Comparison of ENCODE assay signal across 8 cellular contexts in genomic region chr15:98536976-98537375, GRCh38.
"Had no signal": no experiment of that assay in that cellular context is flagged by ENCODE, and none has a peak within 500 bp of the region (broad histone marks: within the 10 kb centered on the region; RNA-seq: fewer than 3 reads in every experiment).

No MANE protein-coding gene starts in this region.

- H3K4me3 ChIP-seq: GM12878 had no signal

- DNase-seq: GDM1, GF-D8 had no signal

- FAIRE-seq: G401.6, GM12878, GM12891, GM12892, GM18507, GM19239 had no signal

- ATAC-seq: GM12878 had no signal
